ENCODE assay signal across 22 cellular contexts in the genomic region with DNA sequence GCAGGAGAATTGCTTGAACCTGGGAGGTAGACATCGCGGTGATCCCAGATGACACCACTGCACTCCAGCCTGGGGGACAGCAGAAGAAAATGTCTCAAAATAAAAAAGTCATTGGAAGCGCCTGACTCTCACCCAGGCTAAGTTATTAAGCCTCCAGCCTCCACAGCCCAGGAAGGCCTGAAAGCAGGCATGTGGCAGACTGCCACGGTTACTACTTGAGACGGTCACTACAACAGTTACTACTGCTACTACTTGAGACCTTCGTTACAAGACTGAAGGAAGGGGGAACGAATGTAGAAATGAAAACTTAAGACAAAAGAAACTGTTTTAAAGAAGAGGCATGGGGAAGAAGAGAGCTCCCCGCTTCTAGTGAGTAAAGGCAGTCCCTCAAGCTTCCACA. TPM values are rescaled to one million over a fixed set of nuclear protein-coding genes. Genes with fewer than 3 reads are reported as not detected.
"Had no signal": no experiment of that assay in that cellular context is flagged by ENCODE, and none has a peak within 500 bp of the region (broad histone marks: within the 10 kb centered on the region; RNA-seq: fewer than 3 reads in every experiment).

No MANE protein-coding gene starts in this region.

- DNase-seq: activated CD4-positive, alpha-beta T cell treated with anti-CD3 and anti-CD28 coated beads for 1 hour; activated CD4-positive, alpha-beta T cell treated with anti-CD3 and anti-CD28 coated beads, Interleukin-2, amount 50 U/mL, for 1 hour; activated CD8-positive, alpha-beta T cell treated with anti-CD3 and anti-CD28 coated beads, Interleukin-2, amount 10 ng/mL, durations not matched to agents 7 days and 5 days; kidney; natural killer cell; pancreas; right cardiac atrium; stimulated activated CD4-positive, alpha-beta T cell treated with anti-CD3 and anti-CD28 coated beads, Interleukin-4, amount 100 ng/mL, for 24 hours; stimulated activated naive CD8-positive, alpha-beta T cell treated with anti-CD3 and anti-CD28 coated beads, Interleukin-15, Interleukin-2, amounts not matched to agents 100 U/mL and 50 U/mL, for 24 hours; T-helper 1 cell had no signal

- H3K9me3 ChIP-seq: ascending aorta, breast epithelium, esophagus muscularis mucosa, pancreas had no signal

- H3K4me3 ChIP-seq: ascending aorta, breast epithelium, esophagus muscularis mucosa, pancreas had no signal

- H3K4me1 ChIP-seq: ascending aorta, breast epithelium, foreskin keratinocyte, pancreas had no signal

- ATAC-seq: activated CD8-positive, alpha-beta T cell treated with anti-CD3 and anti-CD28 coated beads, Interleukin-2, amount 10 ng/mL, durations not matched to agents 7 days and 5 days; activated naive CD4-positive, alpha-beta T cell treated with anti-CD3 and anti-CD28 coated beads, Interleukin-2, amount 50 U/mL, for 72 hours; foreskin keratinocyte; natural killer cell; right cardiac atrium; stimulated activated naive CD8-positive, alpha-beta T cell treated with anti-CD3 and anti-CD28 coated beads, Interleukin-15, Interleukin-2, amounts not matched to agents 100 U/mL and 50 U/mL, for 24 hours had no signal

- H3K36me3 ChIP-seq: ascending aorta, breast epithelium, esophagus muscularis mucosa, pancreas had no signal

- H3K27ac ChIP-seq: ascending aorta, breast epithelium, foreskin keratinocyte, pancreas had no signal

- H3K27me3 ChIP-seq: ascending aorta, breast epithelium, esophagus muscularis mucosa, foreskin keratinocyte, pancreas had no signal

RNA-seq across cellular contexts. Expression of a gene that starts 29.9 kb away (rescaled TPM):
- total RNA-seq: activated CD8-positive, alpha-beta T cell treated with anti-CD3 and anti-CD28 coated beads, Interleukin-2, amount 10 ng/mL, durations not matched to agents 7 days and 5 days; subcutaneous adipose tissue had no signal

RNA-seq across cellular contexts. Expression of a gene that starts 54.5 kb away (rescaled TPM):
- total RNA-seq: activated CD8-positive, alpha-beta T cell treated with anti-CD3 and anti-CD28 coated beads, Interleukin-2, amount 10 ng/mL, durations not matched to agents 7 days and 5 days; activated naive CD4-positive, alpha-beta T cell treated with anti-CD3 and anti-CD28 coated beads, Interleukin-2, amount 50 U/mL, for 72 hours; ascending aorta; breast epithelium; dermis microvascular lymphatic vessel endothelial cell; foreskin keratinocyte; kidney; lung microvascular endothelial cell; mesothelial cell of epicardium; natural killer cell; pancreas; pulmonary artery endothelial cell; right cardiac atrium; subcutaneous adipose tissue; ureter had no signal
- polyA plus RNA-seq: adipose tissue, foreskin keratinocyte, pancreas, right cardiac atrium had no signal
